19 cellular contexts compared by ENCODE assay signal in the genomic region with DNA sequence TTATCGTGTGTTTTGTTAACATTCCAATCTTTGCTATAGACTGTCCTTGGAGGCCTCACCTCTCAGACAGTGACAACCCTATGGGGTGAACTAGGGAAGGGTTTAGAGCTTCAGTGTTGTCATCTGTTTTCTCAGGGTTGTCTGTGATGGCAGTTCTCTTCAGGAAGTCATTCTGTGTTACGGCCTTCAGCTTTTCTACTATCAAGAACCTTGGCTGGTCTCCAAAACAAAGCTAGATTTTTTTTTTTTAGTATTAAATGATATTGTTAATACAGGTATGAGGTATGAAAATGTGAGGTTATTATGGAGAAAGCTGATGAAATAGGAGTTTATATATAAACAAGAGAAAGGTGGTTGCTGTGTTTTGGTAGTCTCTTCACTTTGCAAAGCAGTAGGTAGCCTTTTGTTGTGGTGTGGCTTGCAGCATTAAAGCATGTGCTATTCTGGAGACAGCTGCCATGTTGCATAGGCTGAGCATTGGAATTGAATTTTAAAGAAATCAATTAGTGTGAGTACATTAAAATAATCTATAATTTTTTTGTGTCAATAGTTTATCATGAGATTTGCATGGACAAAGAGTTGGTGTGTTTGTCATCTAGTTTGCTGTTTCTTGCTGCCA.
DNase-seq lines count a peak whose midpoint lies in the region; ATAC-seq, FAIRE-seq and TF ChIP-seq lines count a peak whose summit lies in the region.
"Had no signal": no experiment of that assay in that cellular context is flagged by ENCODE, and none has a peak within 500 bp of the region (broad histone marks: within the 10 kb centered on the region; RNA-seq: fewer than 3 reads in every experiment).

No MANE protein-coding gene starts in this region.

- H3K9me3 ChIP-seq in HEK293 (ENCODE audit: control insufficient read depth, insufficient read depth, low read depth, low read length): no peaks in the 10 kb centered on the region

- POLR2A ChIA-PET in HEK293 (lab: Yijun Ruan, JAX) (interaction anchor here (0.7 kb wide), 1 partner anchor 41 kb away, joined by 6 read pairs; no protein-coding TSS in a partner anchor), T-cell (lab: Charles Lee) (interaction anchor here in 1 of 2 donors (0.6 kb wide), 1 partner anchor 75 kb away, joined by 3 read pairs; no protein-coding TSS in a partner anchor)
- POLR2A ChIA-PET in naive thymus-derived CD8-positive, alpha-beta T cell (lab: Charles Lee): interaction anchor here (0.6 to 2.8 kb wide), 14 partner anchors 9 to 947 kb away, joined by 3 to 21 read pairs (median 4); a partner anchor contains a TSS

- H3K4me1 ChIP-seq in HEK293 (ENCODE audit: control insufficient read depth, insufficient read depth, low read length): peaks cover 5% of the 10 kb centered on the region

- no peaks in the 10 kb centered on the region for H3K27me3 Mint-ChIP-seq in activated T-cell treated with anti-CD3 and anti-CD28 coated beads, Interleukin-2, amount 50 U/mL, for 24 hours
- no peaks in the 10 kb centered on the region for H3K27me3 Mint-ChIP-seq in T-cell
- no peaks in the 10 kb centered on the region for H3K27me3 Mint-ChIP-seq in naive thymus-derived CD8-positive, alpha-beta T cell
- H3K27me3 Mint-ChIP-seq: stimulated activated naive B cell treated with anti-CD40 and anti-IgM and Interleukin-4, amounts not matched to agents 10 μg/mL and 1 μg/mL and 100 μg/mL, for 72 hours had no signal

- H3K4me3 ChIP-seq in HEK293 (ENCODE audit: low read depth, low read length): no peak overlapping the region

- DNase-seq in activated T-cell treated with anti-CD3 and anti-CD28 coated beads, Interleukin-2, amount 50 U/mL, for 24 hours: no peak
- DNase-seq in activated T-cell treated with anti-CD3 and anti-CD28 coated beads for 4 hours (no peak), T-cell (peak in 21 of 34 experiments; percentile 1 to 33 (median 16)), urothelium cell line (ENCODE audit: low spot score) (no peak), T-helper 2 cell (no peak)
- peak in 7 of 10 donors; percentile 10 to 72 (median 48) for DNase-seq in naive thymus-derived CD8-positive, alpha-beta T cell
- DNase-seq: amniotic stem cell; dermis blood vessel endothelial cell; immature natural killer cell; KG1; MV-4-11; NCI-H2081 treated with DMSO at 0.1 percent for 48 hours; NCI-H510A treated with DMSO at 0.1 percent for 48 hours; stimulated activated CD4-positive, alpha-beta T cell treated with anti-CD3 and anti-CD28 coated beads, Interleukin-2, amount 100 ng/mL, for 24 hours; stimulated activated naive B cell treated with anti-CD40 and anti-IgM and Interleukin-4, amounts not matched to agents 10 μg/mL and 1 μg/mL and 100 μg/mL, for 72 hours; trophoblast cell had no signal

- ATAC-seq in T-cell (replicated peaks in 1 of 4): peak; percentile 78 to 97 (median 92)
- peak; percentile 92 to 93 for ATAC-seq in naive thymus-derived CD8-positive, alpha-beta T cell
- no peak for ATAC-seq in GM19035 (IDR thresholded peaks at IDR 0.05; ENCODE audit: unreplicated experiment)
- ATAC-seq: stimulated activated naive B cell treated with anti-CD40 and anti-IgM and Interleukin-4, amounts not matched to agents 10 μg/mL and 1 μg/mL and 100 μg/mL, for 72 hours had no signal

- H3K27ac Mint-ChIP-seq in activated T-cell treated with anti-CD3 and anti-CD28 coated beads, Interleukin-2, amount 50 U/mL, for 24 hours: peak overlapping the region; percentile 82
- peak overlapping the region; percentile 92 to 94 for H3K27ac Mint-ChIP-seq in T-cell
- peak overlapping the region in 7 of 10 donors; percentile 92 to 98 (median 95) for H3K27ac Mint-ChIP-seq in naive thymus-derived CD8-positive, alpha-beta T cell
- H3K27ac Mint-ChIP-seq: immature natural killer cell; stimulated activated naive B cell treated with anti-CD40 and anti-IgM and Interleukin-4, amounts not matched to agents 10 μg/mL and 1 μg/mL and 100 μg/mL, for 72 hours had no signal

- no peak for FAIRE-seq in urothelium cell line (lab: Jason Lieb, UNC)
- FAIRE-seq: H1 had no signal

- no peak overlapping the region for H3K4me3 Mint-ChIP-seq in activated T-cell treated with anti-CD3 and anti-CD28 coated beads, Interleukin-2, amount 50 U/mL, for 24 hours
- H3K4me3 Mint-ChIP-seq in T-cell: peak overlapping the region in 1 of 3 donors; percentile 57
- H3K4me3 Mint-ChIP-seq in naive thymus-derived CD8-positive, alpha-beta T cell: peak overlapping the region in 9 of 10 donors; percentile 5 to 78 (median 66)
- H3K4me3 Mint-ChIP-seq: immature natural killer cell; stimulated activated naive B cell treated with anti-CD40 and anti-IgM and Interleukin-4, amounts not matched to agents 10 μg/mL and 1 μg/mL and 100 μg/mL, for 72 hours had no signal

- CTCF ChIA-PET in HEK293 (lab: Yijun Ruan, JAX): interaction anchor here (0.6 to 1.8 kb wide), 3 partner anchors 48 to 1236 kb away, joined by 3 to 6 read pairs (median 4); no protein-coding TSS in a partner anchor
- CTCF ChIA-PET in T-cell (lab: Charles Lee): interaction anchor here (0.5 to 0.8 kb wide), 2 partner anchors 49 to 121 kb away, joined by 3 read pairs; no protein-coding TSS in a partner anchor

- no peaks in the 10 kb centered on the region for H3K36me3 ChIP-seq in HEK293 (ENCODE audit: control insufficient read depth in 2 of 2, insufficient read depth in 1 of 2, low read length in 2 of 2)

- no peak for TF ChIP-seq CTCF in HEK293 (tag by site-specific recombination; IDR thresholded peaks at IDR 0.05)

- H3K27ac ChIP-seq in HEK293 (ENCODE audit: extremely low read depth, low read depth, low read length): no peak overlapping the region

- peaks cover 10% of the 10 kb centered on the region for H3K36me3 Mint-ChIP-seq in activated T-cell treated with anti-CD3 and anti-CD28 coated beads, Interleukin-2, amount 50 U/mL, for 24 hours (ENCODE audit: low read depth)
- H3K36me3 Mint-ChIP-seq in T-cell: peaks cover 15% of the 10 kb centered on the region
- H3K36me3 Mint-ChIP-seq in naive thymus-derived CD8-positive, alpha-beta T cell: peaks cover 0 to 27% (median 15%) of the 10 kb centered on the region in 3 donors

- H3K4me1 Mint-ChIP-seq in activated T-cell treated with anti-CD3 and anti-CD28 coated beads, Interleukin-2, amount 50 U/mL, for 24 hours (ENCODE audit: low read depth): peaks cover 27% of the 10 kb centered on the region
- H3K4me1 Mint-ChIP-seq in T-cell: peaks cover 23 to 25% (median 23%) of the 10 kb centered on the region in 3 donors
- peaks cover 6 to 36% (median 23%) of the 10 kb centered on the region in 4 donors for H3K4me1 Mint-ChIP-seq in naive thymus-derived CD8-positive, alpha-beta T cell

- H3K9me3 Mint-ChIP-seq in activated T-cell treated with anti-CD3 and anti-CD28 coated beads, Interleukin-2, amount 50 U/mL, for 24 hours: peaks cover 7% of the 10 kb centered on the region
- H3K9me3 Mint-ChIP-seq in T-cell: peaks cover 4 to 7% (median 5%) of the 10 kb centered on the region in 3 donors
- peaks cover 0 to 18% (median 7%) of the 10 kb centered on the region in 9 donors for H3K9me3 Mint-ChIP-seq in naive thymus-derived CD8-positive, alpha-beta T cell

TF ChIP-seq in HEK293, 187 proteins besides CTCF, POLR2A, EP300 and RAD21:
- TF ChIP-seq, protein P1, sequence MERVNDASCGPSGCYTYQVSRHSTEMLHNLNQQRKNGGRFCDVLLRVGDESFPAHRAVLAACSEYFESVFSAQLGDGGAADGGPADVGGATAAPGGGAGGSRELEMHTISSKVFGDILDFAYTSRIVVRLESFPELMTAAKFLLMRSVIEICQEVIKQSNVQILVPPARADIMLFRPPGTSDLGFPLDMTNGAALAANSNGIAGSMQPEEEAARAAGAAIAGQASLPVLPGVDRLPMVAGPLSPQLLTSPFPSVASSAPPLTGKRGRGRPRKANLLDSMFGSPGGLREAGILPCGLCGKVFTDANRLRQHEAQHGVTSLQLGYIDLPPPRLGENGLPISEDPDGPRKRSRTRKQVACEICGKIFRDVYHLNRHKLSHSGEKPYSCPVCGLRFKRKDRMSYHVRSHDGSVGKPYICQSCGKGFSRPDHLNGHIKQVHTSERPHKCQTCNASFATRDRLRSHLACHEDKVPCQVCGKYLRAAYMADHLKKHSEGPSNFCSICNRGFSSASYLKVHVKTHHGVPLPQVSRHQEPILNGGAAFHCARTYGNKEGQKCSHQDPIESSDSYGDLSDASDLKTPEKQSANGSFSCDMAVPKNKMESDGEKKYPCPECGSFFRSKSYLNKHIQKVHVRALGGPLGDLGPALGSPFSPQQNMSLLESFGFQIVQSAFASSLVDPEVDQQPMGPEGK (tag by site-specific recombination; IDR thresholded peaks at IDR 0.05): no peak
- TF ChIP-seq, protein P2, sequence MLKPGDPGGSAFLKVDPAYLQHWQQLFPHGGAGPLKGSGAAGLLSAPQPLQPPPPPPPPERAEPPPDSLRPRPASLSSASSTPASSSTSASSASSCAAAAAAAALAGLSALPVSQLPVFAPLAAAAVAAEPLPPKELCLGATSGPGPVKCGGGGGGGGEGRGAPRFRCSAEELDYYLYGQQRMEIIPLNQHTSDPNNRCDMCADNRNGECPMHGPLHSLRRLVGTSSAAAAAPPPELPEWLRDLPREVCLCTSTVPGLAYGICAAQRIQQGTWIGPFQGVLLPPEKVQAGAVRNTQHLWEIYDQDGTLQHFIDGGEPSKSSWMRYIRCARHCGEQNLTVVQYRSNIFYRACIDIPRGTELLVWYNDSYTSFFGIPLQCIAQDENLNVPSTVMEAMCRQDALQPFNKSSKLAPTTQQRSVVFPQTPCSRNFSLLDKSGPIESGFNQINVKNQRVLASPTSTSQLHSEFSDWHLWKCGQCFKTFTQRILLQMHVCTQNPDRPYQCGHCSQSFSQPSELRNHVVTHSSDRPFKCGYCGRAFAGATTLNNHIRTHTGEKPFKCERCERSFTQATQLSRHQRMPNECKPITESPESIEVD (tag by site-specific recombination; IDR thresholded peaks at IDR 0.05): no peak
- no peak for TF ChIP-seq ZNF624 (tag by site-specific recombination; IDR thresholded peaks at IDR 0.05)
- no peak for TF ChIP-seq ZNF560 (tag by site-specific recombination; IDR thresholded peaks at IDR 0.05; ENCODE audit: borderline replicate concordance)
- TF ChIP-seq, protein P3, sequence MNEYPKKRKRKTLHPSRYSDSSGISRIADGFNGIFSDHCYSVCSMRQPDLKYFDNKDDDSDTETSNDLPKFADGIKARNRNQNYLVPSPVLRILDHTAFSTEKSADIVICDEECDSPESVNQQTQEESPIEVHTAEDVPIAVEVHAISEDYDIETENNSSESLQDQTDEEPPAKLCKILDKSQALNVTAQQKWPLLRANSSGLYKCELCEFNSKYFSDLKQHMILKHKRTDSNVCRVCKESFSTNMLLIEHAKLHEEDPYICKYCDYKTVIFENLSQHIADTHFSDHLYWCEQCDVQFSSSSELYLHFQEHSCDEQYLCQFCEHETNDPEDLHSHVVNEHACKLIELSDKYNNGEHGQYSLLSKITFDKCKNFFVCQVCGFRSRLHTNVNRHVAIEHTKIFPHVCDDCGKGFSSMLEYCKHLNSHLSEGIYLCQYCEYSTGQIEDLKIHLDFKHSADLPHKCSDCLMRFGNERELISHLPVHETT (tag by site-specific recombination; IDR thresholded peaks at IDR 0.05): no peak
- no peak for TF ChIP-seq KLF10 (tag by site-specific recombination; IDR thresholded peaks at IDR 0.05)
- TF ChIP-seq SETDB1 (IDR thresholded peaks at IDR 0.05; ENCODE audit: insufficient read length, low read length): no peak
- peak; percentile 45; the same call in 1 of the 2 replicates for TF ChIP-seq ZNF600 (tag by site-specific recombination; IDR thresholded peaks at IDR 0.05)

Comparison
In these comparisons a context has a peak if more than half of its experiments do, and no peak if none do; other contexts are left out.
1. DNase-seq: peak in T-cell (21 of 34) and naive thymus-derived CD8-positive, alpha-beta T cell (7 of 10); none in activated T-cell treated with anti-CD3 and anti-CD28 coated beads, Interleukin-2, amount 50 U/mL, for 24 hours (single experiment), activated T-cell treated with anti-CD3 and anti-CD28 coated beads for 4 hours (single experiment), urothelium cell line (single experiment) and T-helper 2 cell (0 of 5).
2. Peak in every context shown above with its lines, with median percentiles within 50 percentile points of each other: H3K27ac Mint-ChIP-seq.